In the genomic region with DNA sequence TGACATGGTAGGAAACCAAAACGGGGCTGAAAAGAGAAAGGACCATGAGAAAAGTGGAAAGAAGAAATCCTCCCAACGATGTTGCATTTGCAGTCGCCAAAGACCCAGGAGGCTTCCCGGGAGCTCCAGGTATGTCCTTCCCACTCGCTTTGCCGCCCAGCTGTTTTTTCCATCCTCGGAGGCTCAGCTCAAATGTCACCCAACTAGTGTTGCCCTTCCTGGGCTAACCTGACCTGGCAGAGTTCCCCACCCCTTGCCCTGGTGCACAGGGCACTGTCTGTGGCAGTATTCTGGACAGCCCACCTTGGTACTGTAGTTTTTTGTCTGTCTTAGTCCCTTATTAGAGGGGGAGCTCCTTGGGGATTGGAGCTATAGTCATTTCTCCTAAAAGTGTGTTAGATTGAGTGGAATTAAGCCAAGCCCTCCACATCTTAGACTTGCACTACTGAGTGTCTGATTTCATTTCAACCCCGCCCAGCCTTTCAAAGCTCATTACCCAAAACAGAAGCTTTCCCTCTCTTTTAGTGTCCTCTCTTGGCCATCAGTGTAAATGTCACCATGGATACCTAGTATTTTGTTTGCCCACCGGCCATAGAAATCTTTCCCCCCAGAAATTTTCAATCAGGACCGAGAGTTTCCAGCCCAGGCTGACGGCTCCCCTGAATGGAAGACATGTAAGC, we compare ENCODE assay signal across 1 cellular context.
TF ChIP-seq lines count a peak whose summit lies in the region.

No MANE protein-coding gene starts in this region.

TF ChIP-seq in H1, 55 proteins besides CTCF, POLR2A, EP300 and RAD21:
- no peak for TF ChIP-seq TAF1 (IDR thresholded peaks at IDR 0.05; ENCODE audit: low read depth, low read length)
- TF ChIP-seq BCL11A (IDR thresholded peaks at IDR 0.05; ENCODE audit: low read depth in 2 of 2, low read length in 2 of 2), result no peak
- TF ChIP-seq RBBP5 (IDR thresholded peaks at IDR 0.05; ENCODE audit: borderline replicate concordance, low read depth, low read length), result no peak
- TF ChIP-seq, protein P1, sequence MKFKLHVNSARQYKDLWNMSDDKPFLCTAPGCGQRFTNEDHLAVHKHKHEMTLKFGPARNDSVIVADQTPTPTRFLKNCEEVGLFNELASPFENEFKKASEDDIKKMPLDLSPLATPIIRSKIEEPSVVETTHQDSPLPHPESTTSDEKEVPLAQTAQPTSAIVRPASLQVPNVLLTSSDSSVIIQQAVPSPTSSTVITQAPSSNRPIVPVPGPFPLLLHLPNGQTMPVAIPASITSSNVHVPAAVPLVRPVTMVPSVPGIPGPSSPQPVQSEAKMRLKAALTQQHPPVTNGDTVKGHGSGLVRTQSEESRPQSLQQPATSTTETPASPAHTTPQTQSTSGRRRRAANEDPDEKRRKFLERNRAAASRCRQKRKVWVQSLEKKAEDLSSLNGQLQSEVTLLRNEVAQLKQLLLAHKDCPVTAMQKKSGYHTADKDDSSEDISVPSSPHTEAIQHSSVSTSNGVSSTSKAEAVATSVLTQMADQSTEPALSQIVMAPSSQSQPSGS (IDR thresholded peaks at IDR 0.05; ENCODE audit: low read length), result no peak
- TF ChIP-seq CREB1 (IDR thresholded peaks at IDR 0.05), result no peak
- no peak for TF ChIP-seq EZH2 (IDR thresholded peaks at IDR 0.05; ENCODE audit: low read depth, low read length, severe bottlenecking)
- TF ChIP-seq TBP (IDR thresholded peaks at IDR 0.05; ENCODE audit: low read depth, low read length), result no peak
- no peak for TF ChIP-seq CBX8 (IDR thresholded peaks at IDR 0.05; ENCODE audit: borderline replicate concordance, low read depth, low read length)
- TF ChIP-seq PHF8 (conservative IDR thresholded peaks at IDR 0.05; ENCODE audit: low read depth, low read length), result no peak
- TF ChIP-seq, protein P2, sequence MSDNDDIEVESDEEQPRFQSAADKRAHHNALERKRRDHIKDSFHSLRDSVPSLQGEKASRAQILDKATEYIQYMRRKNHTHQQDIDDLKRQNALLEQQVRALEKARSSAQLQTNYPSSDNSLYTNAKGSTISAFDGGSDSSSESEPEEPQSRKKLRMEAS (IDR thresholded peaks at IDR 0.05), result no peak
- TF ChIP-seq TAF7 (optimal IDR thresholded peaks at IDR 0.05; ENCODE audit: borderline replicate concordance, low read depth, low read length), result no peak
- no peak for TF ChIP-seq JUN (IDR thresholded peaks at IDR 0.05; ENCODE audit: low read depth, low read length)
